Comparison of ENCODE assay signal across 11 cellular contexts in the genomic region with DNA sequence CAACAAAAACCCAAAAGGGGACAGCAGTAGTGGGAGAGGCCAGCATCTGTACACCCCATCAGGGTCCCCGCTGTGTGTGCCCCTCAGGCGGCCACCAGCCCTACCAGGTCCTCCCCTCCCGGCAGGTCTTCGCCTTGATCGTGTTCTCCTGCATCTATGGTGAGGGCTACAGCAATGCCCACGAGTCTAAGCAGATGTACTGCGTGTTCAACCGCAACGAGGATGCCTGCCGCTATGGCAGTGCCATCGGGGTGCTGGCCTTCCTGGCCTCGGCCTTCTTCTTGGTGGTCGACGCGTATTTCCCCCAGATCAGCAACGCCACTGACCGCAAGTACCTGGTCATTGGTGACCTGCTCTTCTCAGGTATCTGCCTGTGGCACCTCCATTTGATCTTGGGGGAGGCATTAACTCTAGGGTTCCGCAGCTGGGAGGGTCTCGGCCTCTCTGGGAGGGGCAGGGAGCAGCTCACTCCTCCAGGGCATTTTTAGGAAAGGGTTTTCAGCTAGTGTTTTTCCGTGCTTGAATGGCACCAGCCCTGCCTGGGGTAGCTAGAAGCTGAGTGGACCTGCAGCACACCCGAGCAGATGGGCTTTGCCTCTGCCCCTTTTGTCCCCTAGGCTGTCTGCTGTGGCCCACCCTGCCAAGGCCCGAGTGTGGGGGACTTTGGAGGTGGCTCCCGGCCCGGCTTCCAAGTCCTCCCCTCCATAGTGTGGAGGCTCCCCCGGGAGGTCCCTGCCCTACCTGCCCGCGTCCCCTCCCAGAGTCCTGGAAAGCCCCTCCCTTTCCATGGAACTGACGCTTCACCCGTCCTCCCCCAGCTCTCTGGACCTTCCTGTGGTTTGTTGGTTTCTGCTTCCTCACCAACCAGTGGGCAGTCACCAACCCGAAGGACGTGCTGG. TPM values are rescaled to one million over a fixed set of nuclear protein-coding genes. Genes with fewer than 3 reads are reported as not detected.
A peak's percentile ranks its signal among the peaks of the same experiment; 100 is the strongest.
DNase-seq lines count a peak whose midpoint lies in the region; ATAC-seq, FAIRE-seq and TF ChIP-seq lines count a peak whose summit lies in the region.
"Had no signal": no experiment of that assay in that cellular context is flagged by ENCODE, and none has a peak within 500 bp of the region (broad histone marks: within the 10 kb centered on the region; RNA-seq: fewer than 3 reads in every experiment).

No MANE protein-coding gene starts in this region.

- H3K36me3 Mint-ChIP-seq in WTC11 = peaks cover 25% of the 10 kb centered on the region

- no peak for ATAC-seq in HepG2
- ATAC-seq in right lobe of liver = no peak
- no peak for ATAC-seq in WTC11
- ATAC-seq in GM19452 (IDR thresholded peaks at IDR 0.05; ENCODE audit: unreplicated experiment) = no peak

- peaks cover 47% of the 10 kb centered on the region for H3K4me1 Mint-ChIP-seq in WTC11

- H3K27me3 ChIP-seq in HepG2 (ENCODE audit: control insufficient read depth in 1 of 2, insufficient read depth in 2 of 2, low read length in 2 of 2) (no peaks in the 10 kb centered on the region), right lobe of liver (no peaks in the 10 kb centered on the region), mucosa of rectum (ENCODE audit: control insufficient read depth in 2 of 2, insufficient read depth in 2 of 2, low read length in 2 of 2) (no peaks in the 10 kb centered on the region)

- H3K4me1 ChIP-seq in HepG2 (ENCODE audit: insufficient read depth, low read length) (peaks cover 60% of the 10 kb centered on the region), right lobe of liver (peaks cover 0 to 30% (median 12%) of the 10 kb centered on the region in 4 donors), mucosa of rectum (ENCODE audit: control insufficient read depth in 2 of 2, insufficient read depth in 2 of 2, low read length in 2 of 2) (peaks cover 64 to 76% of the 10 kb centered on the region in 2 donors)

- H3K9me3 ChIP-seq in HepG2 (ENCODE audit: low read length) = no peaks in the 10 kb centered on the region
- H3K9me3 ChIP-seq in right lobe of liver = no peaks in the 10 kb centered on the region
- H3K9me3 ChIP-seq in mucosa of rectum (ENCODE audit: control insufficient read depth in 2 of 2, low read length in 2 of 2) = no peaks in the 10 kb centered on the region
- H3K9me3 ChIP-seq: mucosa of descending colon had no signal

- H3K27ac ChIP-seq in HepG2 (ENCODE audit: extremely low read length, insufficient read depth, low read length) = no peak overlapping the region
- no peak overlapping the region for H3K27ac ChIP-seq in right lobe of liver
- peak overlapping the region; percentile 93 to 97 for H3K27ac ChIP-seq in mucosa of rectum (ENCODE audit: low read depth in 2 of 2, low read length in 2 of 2)

- H3K36me3 ChIP-seq in HepG2 (replicated peaks in 1 of 2; ENCODE audit: control insufficient read depth in 1 of 2, insufficient read depth in 2 of 2, low read length in 2 of 2) (peaks cover 8 to 29% of the 10 kb centered on the region in 2 experiments), right lobe of liver (peaks cover 0 to 9% (median 4%) of the 10 kb centered on the region in 4 donors), mucosa of rectum (ENCODE audit: control insufficient read depth in 2 of 2, insufficient read depth in 2 of 2, low read length in 2 of 2) (peaks cover 12 to 14% of the 10 kb centered on the region in 2 donors)

- DNase-seq in HepG2 (ENCODE audit: low spot score) = no peak
- DNase-seq in right lobe of liver = no peak
- no peak for DNase-seq in WTC11 (ENCODE audit: low spot score)
- no peak for DNase-seq in NAMALWA (ENCODE audit: low spot score)
- DNase-seq in HUDEP-2 (lab: John Stamatoyannopoulos, UW; ENCODE audit: unreplicated experiment in 76 of 76) = no peak
- DNase-seq in ureter (ENCODE audit: low spot score) = no peak
- DNase-seq: NCI-H2029 treated with DMSO at 0.1 percent for 48 hours had no signal

- peaks cover 8% of the 10 kb centered on the region for H3K79me2 ChIP-seq in HepG2 (ENCODE audit: insufficient read depth, low read length)

- H3K4me3 ChIP-seq in HepG2 (replicated peaks in 1 of 3; ENCODE audit: insufficient read depth in 1 of 3, low read depth in 2 of 3, low read length in 3 of 3) (no peak overlapping the region), right lobe of liver (no peak overlapping the region), mucosa of rectum (ENCODE audit: low read length in 2 of 2) (peak overlapping the region in 1 of 2 donors; percentile 13)
- H3K4me3 ChIP-seq: mucosa of descending colon had no signal

- TF ChIP-seq EP300 in HepG2 (IDR thresholded peaks at IDR 0.05; ENCODE audit: low read depth in 2 of 2, low read length in 2 of 2) = no peak
- no peak for TF ChIP-seq EP300 in HepG2 (CRISPR knock-in tag; IDR thresholded peaks at IDR 0.05; ENCODE audit: borderline replicate concordance)

- H3K4me3 Mint-ChIP-seq in WTC11 = peak overlapping the region; percentile 29; the same call in 1 of the 2 replicates

- TSS peak; percentile 36 for BruUV-seq in HepG2 (replicated peaks; lab: Mats Ljungman, UMichigan)

- no peak overlapping the region for H3K4me2 ChIP-seq in HepG2 (ENCODE audit: low read depth, low read length)

- no peak overlapping the region for H3K9ac ChIP-seq in HepG2 (ENCODE audit: insufficient read depth, low read depth, low read length)
- peak overlapping the region in 1 of 2 donors; percentile 74 for H3K9ac ChIP-seq in mucosa of rectum (ENCODE audit: low read depth in 1 of 2, low read length in 2 of 2)

- H3K27me3 Mint-ChIP-seq in WTC11 (ENCODE audit: low read depth) = no peaks in the 10 kb centered on the region

- H4K20me1 ChIP-seq in HepG2 (ENCODE audit: insufficient read depth, low read length) = peaks cover 5% of the 10 kb centered on the region; the same call in 1 of the 2 replicates

- CTCF ChIA-PET in HepG2 (lab: Yijun Ruan, JAX; ENCODE audit: low intra/inter-chr PET ratio, low total read pairs) (no interaction called here), WTC11 (lab: Charles Lee) (interaction anchor here (0.6 to 4.4 kb wide), 5 partner anchors 16 to 86 kb away, joined by 3 to 27 read pairs (median 11); a partner anchor contains a TSS)

- TF ChIP-seq CTCF in HepG2 (CRISPR knock-in tag; IDR thresholded peaks at IDR 0.05) (no peak), right lobe of liver (IDR thresholded peaks at IDR 0.05) (no peak), WTC11 (IDR thresholded peaks at IDR 0.05) (no peak)

- intact Hi-C loops in HepG2 (cut with micrococcal nuclease; ENCODE audit: unreplicated experiment) = no loop called here
- intact Hi-C loops in right lobe of liver (cut with DNase I) = loop anchor here (5.0 to 10.0 kb wide), 3 partner anchors 59 to 84 kb away; no protein-coding TSS in a partner anchor

- in situ Hi-C loops in HepG2 (cut with HindIII; ENCODE audit: extremely low pct_ligation_motif_present, low pct_unique_long_range_greater_than_20kb) = no loop called here

- no peak overlapping the region for H2AFZ ChIP-seq in HepG2 (ENCODE audit: low read length)

- FAIRE-seq in HepG2 (lab: Jason Lieb, UNC) = no peak

- WGBS in HepG2 (ENCODE audit: low lambda C conversion rate) = 96% methylated on average over 30 of the region's 31 CpGs
- WGBS in right lobe of liver (ENCODE audit: insufficient coverage, low coverage, low lambda C conversion rate, missing lambda C conversion rate) = 52% methylated on average over 6 of the region's 31 CpGs

- TF ChIP-seq POLR2A in HepG2 (IDR thresholded peaks at IDR 0.05; ENCODE audit: insufficient read depth in 1 of 2, low read depth in 2 of 2, low read length in 2 of 2) = no peak
- TF ChIP-seq POLR2A in right lobe of liver (IDR thresholded peaks at IDR 0.05) = no peak

- H3K9me3 Mint-ChIP-seq in WTC11 = no peaks in the 10 kb centered on the region

- peak overlapping the region; percentile 72 for H3K27ac Mint-ChIP-seq in WTC11

- POLR2A ChIA-PET in HepG2 (lab: Yijun Ruan, JAX) (interaction anchor here (1.7 kb wide), 1 partner anchor 16 kb away, joined by 6 read pairs; a partner anchor contains a TSS), WTC11 (lab: Charles Lee) (interaction anchor here (0.6 kb wide), 1 partner anchor 11 kb away, joined by 7 read pairs; no protein-coding TSS in a partner anchor)

- no peak for TF ChIP-seq RAD21 in HepG2 (CRISPR knock-in tag; IDR thresholded peaks at IDR 0.05)

RNA-seq across cellular contexts. Expression of a gene that starts 2.6 kb away (rescaled TPM):
- total RNA-seq in HepG2 (2016; rRNA removed; fragmentation: Illumina TruSeq; extraction: Trizol) (28.7 and 46.7 TPM in 2 replicates), right lobe of liver (10 to 100 TPM; 43.3 to 55.8 (median 50.4) TPM), WTC11 (2021) (47.7 to 50.3 TPM (median 50.2 TPM) in 3 replicates), ureter (119 TPM)
- 15.8 and 18.7 TPM in 2 replicates for total RNA-seq in HepG2 (2016; cell fraction: cytosol; rRNA removed; fragmentation: Illumina TruSeq; extraction: Trizol; ENCODE audit: low read depth)
- 21.7 and 51.0 TPM in 2 replicates for total RNA-seq in HepG2 (2016; cell fraction: insoluble cytoplasmic fraction; rRNA removed; fragmentation: Illumina TruSeq; extraction: Trizol)
- 31.9 and 34.8 TPM in 2 replicates for total RNA-seq in HepG2 (2016; cell fraction: membrane; rRNA removed; fragmentation: Illumina TruSeq; extraction: Trizol)
- total RNA-seq in HepG2 (2016; cell fraction: nucleus; rRNA removed; fragmentation: Illumina TruSeq; extraction: Trizol) = 43.0 and 51.6 TPM in 2 replicates
- 170 and 192 TPM in 2 replicates for polyA plus RNA-seq in HepG2 (2011; rRNA removed)
- polyA plus RNA-seq in HepG2 (2011; cell fraction: cytosol; rRNA removed) = 200 and 244 TPM in 2 replicates
- 116 and 129 TPM in 2 replicates for polyA plus RNA-seq in HepG2 (2011; cell fraction: nucleus; rRNA removed)
- 52.7 and 59.2 TPM in 2 replicates for polyA plus RNA-seq in HepG2 (2012)
- 35.1 and 40.6 TPM in 2 replicates for polyA plus RNA-seq in HepG2 (2016; cell fraction: cytosol; fragmentation: Illumina TruSeq; extraction: Trizol; ENCODE audit: low read depth)
- polyA plus RNA-seq in HepG2 (2016; cell fraction: insoluble cytoplasmic fraction; fragmentation: Illumina TruSeq; extraction: Trizol; ENCODE audit: low read depth) = 52.5 and 60.0 TPM in 2 replicates
- 62.1 and 68.8 TPM in 2 replicates for polyA plus RNA-seq in HepG2 (2016; cell fraction: membrane; fragmentation: Illumina TruSeq; extraction: Trizol; ENCODE audit: low read depth)
- 160 and 166 TPM in 2 replicates for polyA plus RNA-seq in HepG2 (2016; cell fraction: nucleus; fragmentation: Illumina TruSeq; extraction: Trizol; ENCODE audit: insufficient read depth, low read depth)
- polyA minus RNA-seq in HepG2 (2011; rRNA and poly(A)+ RNA removed; ENCODE audit: low replicate concordance) = 231 and 401 TPM in 2 replicates
- polyA minus RNA-seq in HepG2 (2011; cell fraction: cytosol; rRNA and poly(A)+ RNA removed) = 73.3 and 75.3 TPM in 2 replicates
- polyA minus RNA-seq in HepG2 (2011; cell fraction: nucleus; rRNA and poly(A)+ RNA removed) = 23.0 and 28.7 TPM in 2 replicates

RNA-seq across cellular contexts. Expression of a gene that starts 15.9 kb away (rescaled TPM):
- total RNA-seq in HepG2 (2016; rRNA removed; fragmentation: Illumina TruSeq; extraction: Trizol) (96.0 and 114 TPM in 2 replicates), right lobe of liver (1 to 10 TPM; 2.1 to 8.3 (median 4.7) TPM), WTC11 (2021) (72.5 to 84.1 TPM (median 82.6 TPM) in 3 replicates), ureter (1.2 TPM)
- total RNA-seq in HepG2 (2016; cell fraction: cytosol; rRNA removed; fragmentation: Illumina TruSeq; extraction: Trizol; ENCODE audit: low read depth) = 20.1 and 22.9 TPM in 2 replicates
- 95.6 and 109 TPM in 2 replicates for total RNA-seq in HepG2 (2016; cell fraction: insoluble cytoplasmic fraction; rRNA removed; fragmentation: Illumina TruSeq; extraction: Trizol)
- total RNA-seq in HepG2 (2016; cell fraction: membrane; rRNA removed; fragmentation: Illumina TruSeq; extraction: Trizol) = 30.2 and 33.7 TPM in 2 replicates
- 38.0 and 39.0 TPM in 2 replicates for total RNA-seq in HepG2 (2016; cell fraction: nucleus; rRNA removed; fragmentation: Illumina TruSeq; extraction: Trizol)
- 33.2 and 45.0 TPM in 2 replicates for polyA plus RNA-seq in HepG2 (2011; rRNA removed)
- polyA plus RNA-seq in HepG2 (2011; cell fraction: cytosol; rRNA removed) = 36.3 and 78.7 TPM in 2 replicates
- polyA plus RNA-seq in HepG2 (2011; cell fraction: nucleus; rRNA removed) = 27.9 and 41.4 TPM in 2 replicates
- 15.9 and 24.5 TPM in 2 replicates for polyA plus RNA-seq in HepG2 (2012)
- 18.4 and 18.5 TPM in 2 replicates for polyA plus RNA-seq in HepG2 (2016; cell fraction: cytosol; fragmentation: Illumina TruSeq; extraction: Trizol; ENCODE audit: low read depth)
- 130 and 138 TPM in 2 replicates for polyA plus RNA-seq in HepG2 (2016; cell fraction: insoluble cytoplasmic fraction; fragmentation: Illumina TruSeq; extraction: Trizol; ENCODE audit: low read depth)
- polyA plus RNA-seq in HepG2 (2016; cell fraction: membrane; fragmentation: Illumina TruSeq; extraction: Trizol; ENCODE audit: low read depth) = 21.2 and 23.8 TPM in 2 replicates
- 61.0 and 63.4 TPM in 2 replicates for polyA plus RNA-seq in HepG2 (2016; cell fraction: nucleus; fragmentation: Illumina TruSeq; extraction: Trizol; ENCODE audit: insufficient read depth, low read depth)
- polyA minus RNA-seq in HepG2 (2011; rRNA and poly(A)+ RNA removed; ENCODE audit: low replicate concordance) = 74.6 and 146 TPM in 2 replicates
- 21.4 and 38.3 TPM in 2 replicates for polyA minus RNA-seq in HepG2 (2011; cell fraction: cytosol; rRNA and poly(A)+ RNA removed)
- polyA minus RNA-seq in HepG2 (2011; cell fraction: nucleus; rRNA and poly(A)+ RNA removed) = 10.7 and 15.2 TPM in 2 replicates

RNA-seq across cellular contexts. Expression of a gene that starts 16.2 kb away (rescaled TPM):
- total RNA-seq in HepG2 (2016; rRNA removed; fragmentation: Illumina TruSeq; extraction: Trizol) (270 and 327 TPM in 2 replicates), right lobe of liver (100 to 1,000 TPM in 5 of 6 experiments, 10 to 100 TPM in 1; 96.6 to 156 (median 142) TPM), WTC11 (2021) (45.1 to 58.7 TPM (median 48.8 TPM) in 3 replicates), ureter (48.5 TPM)
- 87.2 and 91.8 TPM in 2 replicates for total RNA-seq in HepG2 (2016; cell fraction: cytosol; rRNA removed; fragmentation: Illumina TruSeq; extraction: Trizol; ENCODE audit: low read depth)
- total RNA-seq in HepG2 (2016; cell fraction: insoluble cytoplasmic fraction; rRNA removed; fragmentation: Illumina TruSeq; extraction: Trizol) = 272 and 349 TPM in 2 replicates
- 147 and 156 TPM in 2 replicates for total RNA-seq in HepG2 (2016; cell fraction: membrane; rRNA removed; fragmentation: Illumina TruSeq; extraction: Trizol)
- 146 and 156 TPM in 2 replicates for total RNA-seq in HepG2 (2016; cell fraction: nucleus; rRNA removed; fragmentation: Illumina TruSeq; extraction: Trizol)
- polyA plus RNA-seq in HepG2 (2011; rRNA removed) = 249 and 317 TPM in 2 replicates
- 229 and 274 TPM in 2 replicates for polyA plus RNA-seq in HepG2 (2011; cell fraction: cytosol; rRNA removed)
- polyA plus RNA-seq in HepG2 (2011; cell fraction: nucleus; rRNA removed) = 417 and 490 TPM in 2 replicates
- polyA plus RNA-seq in HepG2 (2012) = 302 and 303 TPM in 2 replicates
- 66.5 and 75.3 TPM in 2 replicates for polyA plus RNA-seq in HepG2 (2016; cell fraction: cytosol; fragmentation: Illumina TruSeq; extraction: Trizol; ENCODE audit: low read depth)
- 406 and 430 TPM in 2 replicates for polyA plus RNA-seq in HepG2 (2016; cell fraction: insoluble cytoplasmic fraction; fragmentation: Illumina TruSeq; extraction: Trizol; ENCODE audit: low read depth)
- 103 and 126 TPM in 2 replicates for polyA plus RNA-seq in HepG2 (2016; cell fraction: membrane; fragmentation: Illumina TruSeq; extraction: Trizol; ENCODE audit: low read depth)
- 409 and 442 TPM in 2 replicates for polyA plus RNA-seq in HepG2 (2016; cell fraction: nucleus; fragmentation: Illumina TruSeq; extraction: Trizol; ENCODE audit: insufficient read depth, low read depth)
- polyA minus RNA-seq in HepG2 (2011; rRNA and poly(A)+ RNA removed; ENCODE audit: low replicate concordance) = 60.4 and 341 TPM in 2 replicates
- 127 and 156 TPM in 2 replicates for polyA minus RNA-seq in HepG2 (2011; cell fraction: cytosol; rRNA and poly(A)+ RNA removed)
- polyA minus RNA-seq in HepG2 (2011; cell fraction: nucleus; rRNA and poly(A)+ RNA removed) = 114 and 156 TPM in 2 replicates

RNA-seq across cellular contexts. Expression of a gene that starts 24.8 kb away (rescaled TPM):
- total RNA-seq in HepG2 (2016; rRNA removed; fragmentation: Illumina TruSeq; extraction: Trizol) (0.22 and 1.7 TPM in 2 replicates), right lobe of liver (not detected), WTC11 (2021) (not detected in 3 replicates), ureter (0.21 TPM)
- 0.51 and 0.88 TPM in 2 replicates for total RNA-seq in HepG2 (2016; cell fraction: cytosol; rRNA removed; fragmentation: Illumina TruSeq; extraction: Trizol; ENCODE audit: low read depth)
- 0.84 and 0.86 TPM in 2 replicates for total RNA-seq in HepG2 (2016; cell fraction: insoluble cytoplasmic fraction; rRNA removed; fragmentation: Illumina TruSeq; extraction: Trizol)
- total RNA-seq in HepG2 (2016; cell fraction: membrane; rRNA removed; fragmentation: Illumina TruSeq; extraction: Trizol) = 1.1 and 1.2 TPM in 2 replicates
- 0.38 and 2.4 TPM in 2 replicates for total RNA-seq in HepG2 (2016; cell fraction: nucleus; rRNA removed; fragmentation: Illumina TruSeq; extraction: Trizol)
- polyA plus RNA-seq in HepG2 (2011; rRNA removed) = 1.9 and 2.8 TPM in 2 replicates
- polyA plus RNA-seq in HepG2 (2011; cell fraction: cytosol; rRNA removed) = 1.1 and 1.8 TPM in 2 replicates
- polyA plus RNA-seq in HepG2 (2011; cell fraction: nucleus; rRNA removed) = 5.8 and 10.0 TPM in 2 replicates
- 1.5 and 2.2 TPM in 2 replicates for polyA plus RNA-seq in HepG2 (2012)
- polyA plus RNA-seq in HepG2 (2016; cell fraction: cytosol; fragmentation: Illumina TruSeq; extraction: Trizol; ENCODE audit: low read depth) = 0.23 and 0.46 TPM in 2 replicates
- 0.60 TPM in 1 of 2 replicates, not detected in the other for polyA plus RNA-seq in HepG2 (2016; cell fraction: insoluble cytoplasmic fraction; fragmentation: Illumina TruSeq; extraction: Trizol; ENCODE audit: low read depth)
- 0.59 and 1.1 TPM in 2 replicates for polyA plus RNA-seq in HepG2 (2016; cell fraction: membrane; fragmentation: Illumina TruSeq; extraction: Trizol; ENCODE audit: low read depth)
- polyA plus RNA-seq in HepG2 (2016; cell fraction: nucleus; fragmentation: Illumina TruSeq; extraction: Trizol; ENCODE audit: insufficient read depth, low read depth) = 2.4 and 2.9 TPM in 2 replicates
- 0.72 TPM in 1 of 2 replicates, not detected in the other for polyA minus RNA-seq in HepG2 (2011; rRNA and poly(A)+ RNA removed; ENCODE audit: low replicate concordance)
- not detected in 2 replicates for polyA minus RNA-seq in HepG2 (2011; cell fraction: cytosol; rRNA and poly(A)+ RNA removed)
- polyA minus RNA-seq in HepG2 (2011; cell fraction: nucleus; rRNA and poly(A)+ RNA removed) = 1.5 and 3.1 TPM in 2 replicates
- total RNA-seq: mucosa of descending colon, subcutaneous adipose tissue had no signal

RNA-seq across cellular contexts. Expression of a gene that starts 40.4 kb away (rescaled TPM):
- total RNA-seq in HepG2 (2016; rRNA removed; fragmentation: Illumina TruSeq; extraction: Trizol) = 0.08 and 0.53 TPM in 2 replicates
- 0.09 and 0.61 TPM in 2 replicates for total RNA-seq in HepG2 (2016; cell fraction: cytosol; rRNA removed; fragmentation: Illumina TruSeq; extraction: Trizol; ENCODE audit: low read depth)
- total RNA-seq in HepG2 (2016; cell fraction: insoluble cytoplasmic fraction; rRNA removed; fragmentation: Illumina TruSeq; extraction: Trizol) = 0.04 and 0.65 TPM in 2 replicates
- 0.83 TPM in 2 replicates for total RNA-seq in HepG2 (2016; cell fraction: membrane; rRNA removed; fragmentation: Illumina TruSeq; extraction: Trizol)
- total RNA-seq in HepG2 (2016; cell fraction: nucleus; rRNA removed; fragmentation: Illumina TruSeq; extraction: Trizol) = 0.85 and 1.9 TPM in 2 replicates
- 7.8 and 11.1 TPM in 2 replicates for polyA plus RNA-seq in HepG2 (2011; rRNA removed)
- polyA plus RNA-seq in HepG2 (2011; cell fraction: cytosol; rRNA removed) = 5.7 and 7.7 TPM in 2 replicates
- polyA plus RNA-seq in HepG2 (2011; cell fraction: nucleus; rRNA removed) = 35.7 and 61.8 TPM in 2 replicates
- polyA plus RNA-seq in HepG2 (2012) = 5.3 and 8.8 TPM in 2 replicates
- polyA plus RNA-seq in HepG2 (2016; cell fraction: cytosol; fragmentation: Illumina TruSeq; extraction: Trizol; ENCODE audit: low read depth) = 0.12 TPM in 1 of 2 replicates, not detected in the other
- polyA plus RNA-seq in HepG2 (2016; cell fraction: insoluble cytoplasmic fraction; fragmentation: Illumina TruSeq; extraction: Trizol; ENCODE audit: low read depth) = 0.13 and 0.74 TPM in 2 replicates
- polyA plus RNA-seq in HepG2 (2016; cell fraction: membrane; fragmentation: Illumina TruSeq; extraction: Trizol; ENCODE audit: low read depth) = 0.10 and 0.13 TPM in 2 replicates
- polyA plus RNA-seq in HepG2 (2016; cell fraction: nucleus; fragmentation: Illumina TruSeq; extraction: Trizol; ENCODE audit: insufficient read depth, low read depth) = 0.76 and 1.7 TPM in 2 replicates
- 0.51 and 13.2 TPM in 2 replicates for polyA minus RNA-seq in HepG2 (2011; rRNA and poly(A)+ RNA removed; ENCODE audit: low replicate concordance)
- 4.5 and 4.8 TPM in 2 replicates for polyA minus RNA-seq in HepG2 (2011; cell fraction: cytosol; rRNA and poly(A)+ RNA removed)
- polyA minus RNA-seq in HepG2 (2011; cell fraction: nucleus; rRNA and poly(A)+ RNA removed) = 12.2 and 14.3 TPM in 2 replicates
- 1 to 10 TPM; 2.4 to 7.2 (median 4.8) TPM for total RNA-seq in right lobe of liver
- total RNA-seq in WTC11 (2021) = 2.9 to 3.7 TPM (median 3.1 TPM) in 3 replicates
- 18.2 TPM for total RNA-seq in ureter

Comparison
In these comparisons a context has a peak if more than half of its experiments do, and no peak if none do; other contexts are left out.
1. H3K27ac ChIP-seq: peak in mucosa of rectum (2 of 2); none in HepG2 (single experiment) and right lobe of liver (0 of 3).